Comparison of ENCODE assay signal across 8 cellular contexts in the genomic region with DNA sequence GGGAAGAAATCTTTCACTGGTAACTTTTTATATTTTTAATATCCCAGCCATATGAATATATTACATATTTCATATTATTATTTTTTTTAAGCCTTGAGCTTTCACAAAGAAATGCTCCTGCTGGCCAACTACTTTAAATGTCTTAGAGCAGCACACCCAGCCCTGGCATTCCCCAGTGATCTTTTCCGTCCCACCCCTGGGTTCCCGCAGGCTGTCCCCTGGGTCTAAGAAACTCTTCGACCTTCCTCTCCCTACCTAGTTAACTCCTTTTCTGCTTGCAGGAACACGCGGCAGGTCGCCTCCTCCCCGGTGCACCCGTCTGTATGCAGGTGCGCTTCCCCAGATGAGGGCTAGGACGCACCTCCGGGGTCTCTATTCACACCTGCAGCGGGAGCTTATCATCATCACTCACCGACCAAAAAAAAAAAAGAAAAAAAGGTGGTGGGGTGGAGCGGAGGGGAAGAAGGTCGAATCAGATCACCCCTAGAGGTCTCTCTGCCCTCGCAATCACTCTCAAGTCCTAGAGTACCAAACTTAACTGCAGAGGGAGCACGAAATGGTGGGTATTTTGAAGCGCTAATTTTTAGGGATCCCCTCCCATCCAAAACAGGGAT. TPM values are rescaled to one million over a fixed set of nuclear protein-coding genes. Genes with fewer than 3 reads are reported as not detected.
A peak's percentile ranks its signal among the peaks of the same experiment; 100 is the strongest.
DNase-seq lines count a peak whose midpoint lies in the region; TF ChIP-seq lines count a peak whose summit lies in the region.

No MANE protein-coding gene starts in this region.

- peak; percentile 51 to 54 for DNase-seq in activated CD4-positive, alpha-beta T cell treated with anti-CD3 and anti-CD28 coated beads for 4 hours
- DNase-seq in activated CD4-positive, alpha-beta T cell treated with anti-CD3 and anti-CD28 coated beads, Interleukin-2, amount 50 U/mL, for 48 hours = no peak
- peak; percentile 79 for DNase-seq in H7
- peak; percentile 93 for DNase-seq in SW480 (ENCODE audit: low spot score)
- peak; percentile 14 for DNase-seq in choroid plexus epithelial cell (ENCODE audit: low read depth)
- DNase-seq in lung microvascular endothelial cell (ENCODE audit: low read depth in 2 of 2) = peak; percentile 3 to 5
- peak; percentile 36 for DNase-seq in stimulated activated naive CD4-positive, alpha-beta T cell treated with Interleukin-2 at 50 U/mL for 16 hours (lab: John Stamatoyannopoulos, UW)

- peak; percentile 42; the same call in 1 of the 2 replicates for TF ChIP-seq CTCF in LNCAP (IDR thresholded peaks at IDR 0.05)
- peak; percentile 11 for TF ChIP-seq CTCF in choroid plexus epithelial cell (conservative IDR thresholded peaks at IDR 0.05; ENCODE audit: low read depth, low read length)

- no peaks in the 10 kb centered on the region for H3K27me3 ChIP-seq in H7 (ENCODE audit: control insufficient read depth, insufficient read depth, low read length)

- peaks cover 6% of the 10 kb centered on the region for H3K36me3 ChIP-seq in H7 (replicated peaks; ENCODE audit: control insufficient read depth, insufficient read depth, low read length)

- peak overlapping the region; percentile 64 for H3K4me3 ChIP-seq in H7 (ENCODE audit: insufficient read depth, low read depth, low read length)
- H3K4me3 ChIP-seq in choroid plexus epithelial cell (ENCODE audit: low read depth, low read length) = peak overlapping the region; percentile 96

RNA-seq across cellular contexts. Expression of gene ZFP62, which starts 0.7 kb away (rescaled TPM):
- total RNA-seq in H7 (2014; rRNA removed; shearing (Covaris generic)) = 20.6 and 31.1 TPM in 2 replicates
- 10.5 and 13.7 TPM in 2 replicates for total RNA-seq in lung microvascular endothelial cell

RNA-seq across cellular contexts. Expression of gene BTNL8, which starts 38.6 kb away (rescaled TPM):
- 0.21 and 0.22 TPM in 2 replicates for total RNA-seq in H7 (2014; rRNA removed; shearing (Covaris generic))
- under 0.01 and 0.20 TPM in 2 replicates for total RNA-seq in lung microvascular endothelial cell

RNA-seq across cellular contexts. Expression of gene MGAT1, which starts 57.8 kb away (rescaled TPM):
- 76.1 and 77.8 TPM in 2 replicates for total RNA-seq in H7 (2014; rRNA removed; shearing (Covaris generic))
- total RNA-seq in lung microvascular endothelial cell = 65.8 and 129 TPM in 2 replicates

Comparison
In these comparisons a context has a peak if more than half of its experiments do, and no peak if none do; other contexts are left out.
1. DNase-seq: peak in activated CD4-positive, alpha-beta T cell treated with anti-CD3 and anti-CD28 coated beads for 4 hours (2 of 2), H7 (single experiment), SW480 (single experiment), choroid plexus epithelial cell (single experiment), lung microvascular endothelial cell (2 of 2) and stimulated activated naive CD4-positive, alpha-beta T cell treated with Interleukin-2 at 50 U/mL for 16 hours (single experiment); none in activated CD4-positive, alpha-beta T cell treated with anti-CD3 and anti-CD28 coated beads, Interleukin-2, amount 50 U/mL, for 48 hours (0 of 2).